Comparison of ENCODE assay signal across 19 cellular contexts in the genomic region with DNA sequence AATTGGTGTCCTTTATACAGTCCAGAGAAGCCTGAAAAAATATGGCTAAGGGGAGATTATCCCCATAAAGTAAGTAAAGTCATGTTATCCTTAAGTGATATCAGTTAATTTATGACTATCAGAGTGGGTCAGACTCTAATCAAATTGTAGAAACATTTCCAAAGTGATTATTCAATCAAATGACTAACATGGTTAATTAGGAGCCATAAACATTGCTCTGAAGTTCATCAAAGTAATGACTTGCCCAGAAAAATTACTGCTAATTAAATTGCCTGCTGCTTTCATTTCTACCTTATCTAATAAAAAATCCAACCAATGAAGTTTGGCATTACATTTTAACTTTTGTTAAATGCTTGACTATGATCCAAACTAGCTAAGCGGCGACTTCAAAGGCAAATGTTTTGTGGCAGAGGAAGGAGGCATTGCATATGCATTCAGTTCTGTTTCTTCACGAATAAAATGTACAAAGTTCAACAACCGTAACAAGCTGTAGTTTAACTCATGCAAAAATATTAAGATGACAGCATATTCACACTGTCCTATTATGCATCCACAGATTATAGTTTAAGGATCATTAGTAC.
DNase-seq lines count a peak whose midpoint lies in the region; ATAC-seq, FAIRE-seq and TF ChIP-seq lines count a peak whose summit lies in the region.
"Had no signal": no experiment of that assay in that cellular context is flagged by ENCODE, and none has a peak within 500 bp of the region (broad histone marks: within the 10 kb centered on the region; RNA-seq: fewer than 3 reads in every experiment).

No MANE protein-coding gene starts in this region.

- no peaks in the 10 kb centered on the region for H3K9me3 ChIP-seq in BE2C
- no peaks in the 10 kb centered on the region for H3K9me3 ChIP-seq in SU-DHL-6 (ENCODE audit: insufficient read depth, low read length)
- no peaks in the 10 kb centered on the region for H3K9me3 ChIP-seq in keratinocyte (ENCODE audit: control insufficient read depth, low read depth, low read length)
- no peaks in the 10 kb centered on the region for H3K9me3 ChIP-seq in T-helper 17 cell (ENCODE audit: control insufficient read depth, low read length, poor library complexity, severe bottlenecking)

- peaks cover 22% of the 10 kb centered on the region for H3K4me1 Mint-ChIP-seq in T-helper 17 cell

- H3K36me3 ChIP-seq in BE2C = 0 out of 2 replicates have a peak, but pooled peaks cover 3% of the 10 kb centered on the region
- no peaks in the 10 kb centered on the region for H3K36me3 ChIP-seq in SU-DHL-6 (ENCODE audit: low read length)
- no peaks in the 10 kb centered on the region for H3K36me3 ChIP-seq in keratinocyte (ENCODE audit: control insufficient read depth in 2 of 2, extremely low read depth in 1 of 2, insufficient read depth in 2 of 2, low read length in 2 of 2)

- H3K4me1 ChIP-seq in BE2C = peaks cover 9% of the 10 kb centered on the region
- no peaks in the 10 kb centered on the region for H3K4me1 ChIP-seq in keratinocyte (ENCODE audit: control insufficient read depth, extremely low read depth, insufficient read depth, low read length)

- no peak overlapping the region for H3K9ac ChIP-seq in SU-DHL-6 (ENCODE audit: low read length)
- no peak overlapping the region for H3K9ac ChIP-seq in keratinocyte (ENCODE audit: control insufficient read depth, extremely low read depth, insufficient read depth, low read length)

- H3K27ac ChIP-seq in SU-DHL-6 (ENCODE audit: low read depth, low read length) (no peak overlapping the region), keratinocyte (ENCODE audit: control insufficient read depth, insufficient read depth, low read length) (no peak overlapping the region)
- H3K27ac ChIP-seq: C4-2B had no signal

- H4K20me1 ChIP-seq in SU-DHL-6 (ENCODE audit: low read depth, low read length) (no peaks in the 10 kb centered on the region), keratinocyte (ENCODE audit: control insufficient read depth, extremely low read depth, insufficient read depth, low read length) (no peaks in the 10 kb centered on the region)

- H3K36me3 Mint-ChIP-seq in T-helper 17 cell (ENCODE audit: low read depth) = no peaks in the 10 kb centered on the region

- no peak overlapping the region for H3K4me3 Mint-ChIP-seq in T-helper 17 cell
- H3K4me3 Mint-ChIP-seq: HFFc6 had no signal

- H3K27ac Mint-ChIP-seq in T-helper 17 cell = no peak overlapping the region
- H3K27ac Mint-ChIP-seq: HFFc6 had no signal

- DNase-seq in BE2C = peak; percentile 62
- peak; percentile 38 for DNase-seq in LoVo (ENCODE audit: low spot score)
- DNase-seq in keratinocyte (ENCODE audit: low read depth, low spot score) = no peak
- DNase-seq in posterior vena cava (ENCODE audit: low spot score) = no peak
- no peak for DNase-seq in T-helper 17 cell
- DNase-seq: DND-41, GOT3, HFFc6, Karpas-422, MM.1S, NCI-H1092 treated with DMSO at 0.1 percent for 48 hours, NCI-H1694 treated with DMSO at 0.1 percent for 48 hours, NCI-H82 had no signal

- H3F3A ChIP-seq in SU-DHL-6 (ENCODE audit: insufficient read depth) = no peaks in the 10 kb centered on the region

- dilution Hi-C loops in keratinocyte (cut with MboI; ENCODE audit: extremely low pct_ligation_motif_present, low sequenced_read_pairs) = no loop called here

- no peak for FAIRE-seq in keratinocyte (lab: Jason Lieb, UNC)
- FAIRE-seq: GM12878 had no signal

- TF ChIP-seq CTCF in BE2C (IDR thresholded peaks at IDR 0.05; ENCODE audit: low read depth, low read length) (no peak), SU-DHL-6 (IDR thresholded peaks at IDR 0.05; ENCODE audit: insufficient read depth, low read length, poor library complexity, severe bottlenecking) (no peak), keratinocyte (optimal IDR thresholded peaks at IDR 0.05 in 1 of 3, IDR thresholded peaks at IDR 0.05 in 1 of 3, conservative IDR thresholded peaks at IDR 0.05 in 1 of 3; ENCODE audit: extremely low read depth in 1 of 3, insufficient read depth in 2 of 3, low read length in 3 of 3) (no peak)

- H3K9me2 ChIP-seq in SU-DHL-6 (replicated peaks; ENCODE audit: insufficient read depth, low read length) = no peaks in the 10 kb centered on the region

- H3K27me3 Mint-ChIP-seq in T-helper 17 cell = no peaks in the 10 kb centered on the region

- H3K27me3 ChIP-seq in BE2C = no peaks in the 10 kb centered on the region
- H3K27me3 ChIP-seq in SU-DHL-6 (ENCODE audit: low read length) = no peaks in the 10 kb centered on the region
- no peaks in the 10 kb centered on the region for H3K27me3 ChIP-seq in keratinocyte (ENCODE audit: control insufficient read depth, extremely low read depth, insufficient read depth, low read length)

- intact Hi-C loops in posterior vena cava (cut with DNase I) = no loop called here

- ATAC-seq in T-helper 17 cell (no peak), GM18867 (IDR thresholded peaks at IDR 0.05; ENCODE audit: unreplicated experiment) (no peak), GM21576 (IDR thresholded peaks at IDR 0.05; ENCODE audit: unreplicated experiment) (no peak)
- ATAC-seq: GM12878, Panc1 had no signal

- H2AFZ ChIP-seq in SU-DHL-6 (ENCODE audit: low read depth, low read length, severe bottlenecking) (peak overlapping the region; percentile 37), keratinocyte (ENCODE audit: control insufficient read depth, low read length) (peak overlapping the region; percentile 52)

- no peaks in the 10 kb centered on the region for H3K9me1 ChIP-seq in keratinocyte (ENCODE audit: control insufficient read depth, extremely low read depth, insufficient read depth, low read length)

- H3K79me2 ChIP-seq in SU-DHL-6 (ENCODE audit: insufficient read depth, low read length) (no peaks in the 10 kb centered on the region), keratinocyte (ENCODE audit: control insufficient read depth, insufficient read depth, low read length) (no peaks in the 10 kb centered on the region)

- no peak overlapping the region for H3K4me3 ChIP-seq in BE2C (ENCODE audit: low read depth, low read length)
- H3K4me3 ChIP-seq in SU-DHL-6 (ENCODE audit: insufficient read depth, low read length, poor library complexity, severe bottlenecking) = no peak overlapping the region
- H3K4me3 ChIP-seq in keratinocyte (ENCODE audit: control insufficient read depth in 2 of 3, extremely low read depth in 1 of 3, insufficient read depth in 2 of 3, low read depth in 1 of 3, low read length in 3 of 3) = no peak overlapping the region
- H3K4me3 ChIP-seq: GM12878 had no signal

- H3K4me2 ChIP-seq in SU-DHL-6 (ENCODE audit: low read depth, low read length, poor library complexity, severe bottlenecking) (no peak overlapping the region), keratinocyte (ENCODE audit: control insufficient read depth, extremely low read depth, insufficient read depth, low read depth, low read length) (no peak overlapping the region)

Comparison
In these comparisons a context has a peak if more than half of its experiments do, and no peak if none do; other contexts are left out.
1. DNase-seq: peak in BE2C (single experiment) and LoVo (single experiment); none in keratinocyte (single experiment), posterior vena cava (single experiment) and T-helper 17 cell (0 of 3).